ENCODE assay signal across 12 cellular contexts in the genomic region with DNA sequence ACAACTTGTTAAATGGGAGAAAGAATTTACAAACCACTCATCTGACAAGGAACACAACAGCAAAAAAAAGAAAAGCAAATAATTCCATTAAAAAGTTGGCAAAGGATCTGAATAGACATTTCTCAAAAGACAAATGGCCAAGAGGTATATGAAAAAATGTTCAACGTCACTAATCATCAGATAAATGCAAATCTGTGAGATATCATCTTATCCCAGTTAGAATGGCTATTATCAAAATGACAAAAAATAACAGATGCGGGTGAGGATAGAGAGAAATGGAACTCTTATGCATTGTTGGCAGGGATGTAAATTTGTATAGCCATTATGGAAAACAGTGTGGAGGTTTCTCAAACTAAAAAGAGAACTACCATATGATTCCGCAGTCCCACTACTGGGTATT. TPM values are rescaled to one million over a fixed set of nuclear protein-coding genes. Genes with fewer than 3 reads are reported as not detected.
"Had no signal": no experiment of that assay in that cellular context is flagged by ENCODE, and none has a peak within 500 bp of the region (broad histone marks: within the 10 kb centered on the region; RNA-seq: fewer than 3 reads in every experiment).

No MANE protein-coding gene starts in this region.

- H3K4me3 Mint-ChIP-seq: GM23338, H9, HFFc6 had no signal

- H3K27ac Mint-ChIP-seq: GM23338, H9, HFFc6 had no signal

- DNase-seq: GM23248, GOT3, H7, H9, HCEC 1CT, HFFc6 had no signal

- H2AFZ ChIP-seq: GM23248, GM23338 had no signal

- H3K4me3 ChIP-seq: GM23248, GM23338, HAP-1 had no signal

- H3K9ac ChIP-seq: GM23248 had no signal

- H3K4me1 ChIP-seq: HAP-1 had no signal

- H3K36me3 ChIP-seq: HAP-1 had no signal

- FAIRE-seq: H1, H54 had no signal

- H3K9me3 ChIP-seq: HAP-1 had no signal

- ATAC-seq: GM23338, HCT116 had no signal

- H3K27ac ChIP-seq: GM23248 had no signal

- H3K4me2 ChIP-seq: GM23338 had no signal

RNA-seq across cellular contexts. Expression of a gene that starts 29.9 kb away (rescaled TPM):
- total RNA-seq: H4 had no signal
